In the genomic region with DNA sequence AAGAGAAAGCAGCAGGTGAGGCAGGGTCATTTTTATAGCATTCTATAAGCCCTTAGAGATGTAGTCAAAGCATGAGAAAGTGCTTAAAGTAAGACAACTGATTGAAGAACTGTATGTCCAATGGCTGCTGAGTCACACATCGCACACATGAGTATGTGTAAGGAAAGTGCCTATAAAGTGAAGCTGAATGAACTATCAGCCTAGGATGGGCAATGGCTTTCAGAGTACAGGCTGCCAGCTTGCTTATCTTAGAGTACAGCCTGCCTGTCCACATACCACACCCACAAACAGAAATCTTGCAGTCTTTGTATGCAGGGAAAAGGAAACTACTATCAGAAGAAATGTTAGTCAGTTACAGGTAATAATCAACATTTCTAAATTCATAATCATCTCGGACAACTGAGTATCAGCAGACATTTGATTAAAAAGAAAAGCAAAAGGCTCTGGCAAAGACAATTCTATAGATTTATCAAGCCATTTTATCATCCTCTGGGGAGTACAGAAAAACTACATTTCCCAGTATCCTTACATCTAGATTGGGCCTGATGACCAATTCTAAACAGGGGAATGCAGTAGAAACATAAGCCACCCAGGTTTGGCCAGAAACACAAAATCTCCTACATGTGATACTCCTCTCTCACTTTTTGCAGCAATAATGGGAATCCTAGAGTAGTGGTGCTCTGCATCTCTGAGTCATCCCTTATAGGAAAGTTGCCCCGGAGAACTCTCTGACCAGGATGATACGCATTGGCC, we compare ENCODE assay signal across 1 cellular context.
TF ChIP-seq lines count a peak whose summit lies in the region.

No MANE protein-coding gene starts in this region.

TF ChIP-seq in K562, 482 proteins besides CTCF, POLR2A, EP300 and RAD21 (continues in another document):
- no peak for TF ChIP-seq CHCHD3 (CRISPR knock-in tag; IDR thresholded peaks at IDR 0.05)
- TF ChIP-seq CC2D1A (IDR thresholded peaks at IDR 0.05), result no peak
- TF ChIP-seq U2AF2 (optimal IDR thresholded peaks at IDR 0.05; ENCODE audit: low read depth, low read length), result no peak
- TF ChIP-seq ZNF583 (CRISPR knock-in tag; IDR thresholded peaks at IDR 0.05), result no peak
- no peak for TF ChIP-seq VEZF1 (CRISPR knock-in tag; IDR thresholded peaks at IDR 0.05)
- no peak for TF ChIP-seq FOXA1 (IDR thresholded peaks at IDR 0.05; ENCODE audit: borderline replicate concordance)
- peak; percentile 39; the same call in 1 of the 2 replicates for TF ChIP-seq EHMT2 (IDR thresholded peaks at IDR 0.05)
- no peak for TF ChIP-seq NUFIP1 (IDR thresholded peaks at IDR 0.05; ENCODE audit: partially characterized antibody)
- no peak for TF ChIP-seq ZKSCAN3 (CRISPR knock-in tag; IDR thresholded peaks at IDR 0.05)
- TF ChIP-seq ILF3 (IDR thresholded peaks at IDR 0.05; ENCODE audit: borderline replicate concordance), result no peak
- TF ChIP-seq RBM17 (IDR thresholded peaks at IDR 0.05; ENCODE audit: borderline replicate concordance, low read depth, low read length), result no peak
- no peak for TF ChIP-seq ZNF384 (IDR thresholded peaks at IDR 0.05; ENCODE audit: low read depth, low read length)
- TF ChIP-seq DMBX1 (CRISPR knock-in tag; IDR thresholded peaks at IDR 0.05; ENCODE audit: borderline replicate concordance), result no peak
- no peak for TF ChIP-seq ZNF146 (CRISPR knock-in tag; IDR thresholded peaks at IDR 0.05; ENCODE audit: unreplicated experiment)
- TF ChIP-seq, protein P1, sequence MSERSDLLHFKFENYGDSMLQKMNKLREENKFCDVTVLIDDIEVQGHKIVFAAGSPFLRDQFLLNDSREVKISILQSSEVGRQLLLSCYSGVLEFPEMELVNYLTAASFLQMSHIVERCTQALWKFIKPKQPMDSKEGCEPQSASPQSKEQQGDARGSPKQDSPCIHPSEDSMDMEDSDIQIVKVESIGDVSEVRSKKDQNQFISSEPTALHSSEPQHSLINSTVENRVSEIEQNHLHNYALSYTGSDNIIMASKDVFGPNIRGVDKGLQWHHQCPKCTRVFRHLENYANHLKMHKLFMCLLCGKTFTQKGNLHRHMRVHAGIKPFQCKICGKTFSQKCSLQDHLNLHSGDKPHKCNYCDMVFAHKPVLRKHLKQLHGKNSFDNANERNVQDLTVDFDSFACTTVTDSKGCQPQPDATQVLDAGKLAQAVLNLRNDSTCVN (CRISPR knock-in tag; IDR thresholded peaks at IDR 0.05), result no peak
- no peak for TF ChIP-seq ZNF764 (CRISPR knock-in tag; IDR thresholded peaks at IDR 0.05; ENCODE audit: low read depth)
- no peak for TF ChIP-seq STAG1 (CRISPR knock-in tag; IDR thresholded peaks at IDR 0.05; ENCODE audit: borderline replicate concordance)
- no peak for TF ChIP-seq PCBP2 (IDR thresholded peaks at IDR 0.05; ENCODE audit: low read depth, low read length, poor library complexity, severe bottlenecking)
- no peak for TF ChIP-seq SRSF1 (IDR thresholded peaks at IDR 0.05; ENCODE audit: low read depth, low read length)
- no peak for TF ChIP-seq MTF1 (CRISPR knock-in tag; IDR thresholded peaks at IDR 0.05; ENCODE audit: borderline replicate concordance)
- peak; percentile 65; the same call in 1 of the 2 replicates for TF ChIP-seq TRIM28 (IDR thresholded peaks at IDR 0.05)
- TF ChIP-seq MBD2 (IDR thresholded peaks at IDR 0.05; ENCODE audit: borderline replicate concordance, low read depth), result 0 out of 2 replicates have a peak, but pooled peaks have one; percentile 19
- TF ChIP-seq, protein P2, sequence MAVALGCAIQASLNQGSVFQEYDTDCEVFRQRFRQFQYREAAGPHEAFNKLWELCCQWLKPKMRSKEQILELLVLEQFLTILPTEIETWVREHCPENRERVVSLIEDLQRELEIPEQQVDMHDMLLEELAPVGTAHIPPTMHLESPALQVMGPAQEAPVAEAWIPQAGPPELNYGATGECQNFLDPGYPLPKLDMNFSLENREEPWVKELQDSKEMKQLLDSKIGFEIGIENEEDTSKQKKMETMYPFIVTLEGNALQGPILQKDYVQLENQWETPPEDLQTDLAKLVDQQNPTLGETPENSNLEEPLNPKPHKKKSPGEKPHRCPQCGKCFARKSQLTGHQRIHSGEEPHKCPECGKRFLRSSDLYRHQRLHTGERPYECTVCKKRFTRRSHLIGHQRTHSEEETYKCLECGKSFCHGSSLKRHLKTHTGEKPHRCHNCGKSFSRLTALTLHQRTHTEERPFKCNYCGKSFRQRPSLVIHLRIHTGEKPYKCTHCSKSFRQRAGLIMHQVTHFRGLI (CRISPR knock-in tag; IDR thresholded peaks at IDR 0.05), result no peak
- TF ChIP-seq BRCA1 (IDR thresholded peaks at IDR 0.05), result no peak
- TF ChIP-seq BRCA1 (CRISPR knock-in tag; IDR thresholded peaks at IDR 0.05), result no peak
- TF ChIP-seq GATAD2B (IDR thresholded peaks at IDR 0.05; ENCODE audit: borderline replicate concordance), result peak; percentile 38; the same call in 1 of the 2 replicates
- TF ChIP-seq PYGO2 (tag; IDR thresholded peaks at IDR 0.05), result no peak
- TF ChIP-seq TGIF2 (CRISPR knock-in tag; IDR thresholded peaks at IDR 0.05), result no peak
- no peak for TF ChIP-seq ZNF699 (CRISPR knock-in tag; IDR thresholded peaks at IDR 0.05; ENCODE audit: insufficient replicate concordance)
- TF ChIP-seq, protein P3, sequence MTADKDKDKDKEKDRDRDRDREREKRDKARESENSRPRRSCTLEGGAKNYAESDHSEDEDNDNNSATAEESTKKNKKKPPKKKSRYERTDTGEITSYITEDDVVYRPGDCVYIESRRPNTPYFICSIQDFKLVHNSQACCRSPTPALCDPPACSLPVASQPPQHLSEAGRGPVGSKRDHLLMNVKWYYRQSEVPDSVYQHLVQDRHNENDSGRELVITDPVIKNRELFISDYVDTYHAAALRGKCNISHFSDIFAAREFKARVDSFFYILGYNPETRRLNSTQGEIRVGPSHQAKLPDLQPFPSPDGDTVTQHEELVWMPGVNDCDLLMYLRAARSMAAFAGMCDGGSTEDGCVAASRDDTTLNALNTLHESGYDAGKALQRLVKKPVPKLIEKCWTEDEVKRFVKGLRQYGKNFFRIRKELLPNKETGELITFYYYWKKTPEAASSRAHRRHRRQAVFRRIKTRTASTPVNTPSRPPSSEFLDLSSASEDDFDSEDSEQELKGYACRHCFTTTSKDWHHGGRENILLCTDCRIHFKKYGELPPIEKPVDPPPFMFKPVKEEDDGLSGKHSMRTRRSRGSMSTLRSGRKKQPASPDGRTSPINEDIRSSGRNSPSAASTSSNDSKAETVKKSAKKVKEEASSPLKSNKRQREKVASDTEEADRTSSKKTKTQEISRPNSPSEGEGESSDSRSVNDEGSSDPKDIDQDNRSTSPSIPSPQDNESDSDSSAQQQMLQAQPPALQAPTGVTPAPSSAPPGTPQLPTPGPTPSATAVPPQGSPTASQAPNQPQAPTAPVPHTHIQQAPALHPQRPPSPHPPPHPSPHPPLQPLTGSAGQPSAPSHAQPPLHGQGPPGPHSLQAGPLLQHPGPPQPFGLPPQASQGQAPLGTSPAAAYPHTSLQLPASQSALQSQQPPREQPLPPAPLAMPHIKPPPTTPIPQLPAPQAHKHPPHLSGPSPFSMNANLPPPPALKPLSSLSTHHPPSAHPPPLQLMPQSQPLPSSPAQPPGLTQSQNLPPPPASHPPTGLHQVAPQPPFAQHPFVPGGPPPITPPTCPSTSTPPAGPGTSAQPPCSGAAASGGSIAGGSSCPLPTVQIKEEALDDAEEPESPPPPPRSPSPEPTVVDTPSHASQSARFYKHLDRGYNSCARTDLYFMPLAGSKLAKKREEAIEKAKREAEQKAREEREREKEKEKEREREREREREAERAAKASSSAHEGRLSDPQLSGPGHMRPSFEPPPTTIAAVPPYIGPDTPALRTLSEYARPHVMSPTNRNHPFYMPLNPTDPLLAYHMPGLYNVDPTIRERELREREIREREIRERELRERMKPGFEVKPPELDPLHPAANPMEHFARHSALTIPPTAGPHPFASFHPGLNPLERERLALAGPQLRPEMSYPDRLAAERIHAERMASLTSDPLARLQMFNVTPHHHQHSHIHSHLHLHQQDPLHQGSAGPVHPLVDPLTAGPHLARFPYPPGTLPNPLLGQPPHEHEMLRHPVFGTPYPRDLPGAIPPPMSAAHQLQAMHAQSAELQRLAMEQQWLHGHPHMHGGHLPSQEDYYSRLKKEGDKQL (CRISPR knock-in tag; IDR thresholded peaks at IDR 0.05; ENCODE audit: borderline replicate concordance), result no peak
- TF ChIP-seq, protein P4, sequence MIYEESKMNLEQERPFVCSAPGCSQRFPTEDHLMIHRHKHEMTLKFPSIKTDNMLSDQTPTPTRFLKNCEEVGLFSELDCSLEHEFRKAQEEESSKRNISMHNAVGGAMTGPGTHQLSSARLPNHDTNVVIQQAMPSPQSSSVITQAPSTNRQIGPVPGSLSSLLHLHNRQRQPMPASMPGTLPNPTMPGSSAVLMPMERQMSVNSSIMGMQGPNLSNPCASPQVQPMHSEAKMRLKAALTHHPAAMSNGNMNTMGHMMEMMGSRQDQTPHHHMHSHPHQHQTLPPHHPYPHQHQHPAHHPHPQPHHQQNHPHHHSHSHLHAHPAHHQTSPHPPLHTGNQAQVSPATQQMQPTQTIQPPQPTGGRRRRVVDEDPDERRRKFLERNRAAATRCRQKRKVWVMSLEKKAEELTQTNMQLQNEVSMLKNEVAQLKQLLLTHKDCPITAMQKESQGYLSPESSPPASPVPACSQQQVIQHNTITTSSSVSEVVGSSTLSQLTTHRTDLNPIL (CRISPR knock-in tag; IDR thresholded peaks at IDR 0.05), result no peak
- TF ChIP-seq, protein P5, sequence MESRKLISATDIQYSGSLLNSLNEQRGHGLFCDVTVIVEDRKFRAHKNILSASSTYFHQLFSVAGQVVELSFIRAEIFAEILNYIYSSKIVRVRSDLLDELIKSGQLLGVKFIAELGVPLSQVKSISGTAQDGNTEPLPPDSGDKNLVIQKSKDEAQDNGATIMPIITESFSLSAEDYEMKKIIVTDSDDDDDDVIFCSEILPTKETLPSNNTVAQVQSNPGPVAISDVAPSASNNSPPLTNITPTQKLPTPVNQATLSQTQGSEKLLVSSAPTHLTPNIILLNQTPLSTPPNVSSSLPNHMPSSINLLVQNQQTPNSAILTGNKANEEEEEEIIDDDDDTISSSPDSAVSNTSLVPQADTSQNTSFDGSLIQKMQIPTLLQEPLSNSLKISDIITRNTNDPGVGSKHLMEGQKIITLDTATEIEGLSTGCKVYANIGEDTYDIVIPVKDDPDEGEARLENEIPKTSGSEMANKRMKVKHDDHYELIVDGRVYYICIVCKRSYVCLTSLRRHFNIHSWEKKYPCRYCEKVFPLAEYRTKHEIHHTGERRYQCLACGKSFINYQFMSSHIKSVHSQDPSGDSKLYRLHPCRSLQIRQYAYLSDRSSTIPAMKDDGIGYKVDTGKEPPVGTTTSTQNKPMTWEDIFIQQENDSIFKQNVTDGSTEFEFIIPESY (CRISPR knock-in tag; IDR thresholded peaks at IDR 0.05), result no peak
- TF ChIP-seq KLF1 (tag; IDR thresholded peaks at IDR 0.05), result peak; percentile 34; the same call in 1 of the 2 replicates
- peak; percentile 74 for TF ChIP-seq TAL1 (IDR thresholded peaks at IDR 0.05)
- TF ChIP-seq TEAD1 (CRISPR knock-in tag; IDR thresholded peaks at IDR 0.05), result 0 out of 4 replicates have a peak, but pooled peaks of 1 of the 2 experiments have one; percentile 5
- TF ChIP-seq NFIX (CRISPR knock-in tag; IDR thresholded peaks at IDR 0.05; ENCODE audit: low read depth), result no peak
- no peak for TF ChIP-seq ZSCAN29 (IDR thresholded peaks at IDR 0.05)
- no peak for TF ChIP-seq ZNF717 (CRISPR knock-in tag; IDR thresholded peaks at IDR 0.05)
- TF ChIP-seq L3MBTL2 (IDR thresholded peaks at IDR 0.05), result no peak
- peak; percentile 88 for TF ChIP-seq ARID1B (IDR thresholded peaks at IDR 0.05)
- no peak for TF ChIP-seq ZNF280A (IDR thresholded peaks at IDR 0.05; ENCODE audit: low read depth, partially characterized antibody)
- no peak for TF ChIP-seq GABPB1 (CRISPR knock-in tag; IDR thresholded peaks at IDR 0.05)
- peak; percentile 52 for TF ChIP-seq NFIC (IDR thresholded peaks at IDR 0.05)
- TF ChIP-seq WHSC1 (IDR thresholded peaks at IDR 0.05; ENCODE audit: low read length), result no peak
- TF ChIP-seq CEBPG (CRISPR knock-in tag; IDR thresholded peaks at IDR 0.05), result no peak
- TF ChIP-seq CEBPG (tag; conservative IDR thresholded peaks at IDR 0.05 in 1 of 2, IDR thresholded peaks at IDR 0.05 in 1 of 2), result no peak
- TF ChIP-seq TCF15 (CRISPR knock-in tag; IDR thresholded peaks at IDR 0.05), result no peak
- TF ChIP-seq PPARD (CRISPR knock-in tag; IDR thresholded peaks at IDR 0.05), result no peak
- TF ChIP-seq HEY1 (CRISPR knock-in tag; IDR thresholded peaks at IDR 0.05; ENCODE audit: borderline replicate concordance), result no peak
- TF ChIP-seq ZZZ3 (IDR thresholded peaks at IDR 0.05), result no peak
- no peak for TF ChIP-seq PCBP1 (IDR thresholded peaks at IDR 0.05; ENCODE audit: low read depth, low read length, poor library complexity, severe bottlenecking)
- no peak for TF ChIP-seq POLR2G (IDR thresholded peaks at IDR 0.05; ENCODE audit: low read depth, low read length)
- TF ChIP-seq, protein P6, sequence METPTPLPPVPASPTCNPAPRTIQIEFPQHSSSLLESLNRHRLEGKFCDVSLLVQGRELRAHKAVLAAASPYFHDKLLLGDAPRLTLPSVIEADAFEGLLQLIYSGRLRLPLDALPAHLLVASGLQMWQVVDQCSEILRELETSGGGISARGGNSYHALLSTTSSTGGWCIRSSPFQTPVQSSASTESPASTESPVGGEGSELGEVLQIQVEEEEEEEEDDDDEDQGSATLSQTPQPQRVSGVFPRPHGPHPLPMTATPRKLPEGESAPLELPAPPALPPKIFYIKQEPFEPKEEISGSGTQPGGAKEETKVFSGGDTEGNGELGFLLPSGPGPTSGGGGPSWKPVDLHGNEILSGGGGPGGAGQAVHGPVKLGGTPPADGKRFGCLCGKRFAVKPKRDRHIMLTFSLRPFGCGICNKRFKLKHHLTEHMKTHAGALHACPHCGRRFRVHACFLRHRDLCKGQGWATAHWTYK (CRISPR knock-in tag; IDR thresholded peaks at IDR 0.05), result no peak
